ENCODE assay signal across 1 cellular context in the genomic region with DNA sequence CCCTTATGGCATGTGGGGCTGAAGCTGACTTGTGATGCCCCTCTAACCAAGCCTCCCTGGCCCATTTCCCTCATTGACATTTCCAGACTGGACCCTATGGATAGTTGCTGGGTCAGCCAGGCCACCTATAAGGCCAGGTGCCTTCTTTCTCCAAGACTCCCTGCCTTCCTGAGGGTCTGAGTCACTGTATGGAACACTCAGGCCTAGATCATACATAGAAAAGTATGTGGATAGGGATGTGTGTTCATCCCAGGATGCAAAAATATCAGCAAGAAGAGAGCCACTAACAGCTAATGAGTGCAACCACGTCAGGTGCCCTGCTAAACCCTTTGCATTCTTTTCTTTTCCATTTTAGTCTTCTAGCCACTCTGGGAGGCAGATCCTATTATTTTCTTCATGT.
TF ChIP-seq lines count a peak whose summit lies in the region.

No MANE protein-coding gene starts in this region.

TF ChIP-seq in IMR-90, 13 proteins besides CTCF, POLR2A, EP300 and RAD21 (continued from another document):
- no peak for TF ChIP-seq USF2 (IDR thresholded peaks at IDR 0.05; ENCODE audit: low read depth, low read length)
TF ChIP-seq in IMR-90: peak in this region for 0.
